34 cellular contexts compared by ENCODE assay signal in the genomic region with DNA sequence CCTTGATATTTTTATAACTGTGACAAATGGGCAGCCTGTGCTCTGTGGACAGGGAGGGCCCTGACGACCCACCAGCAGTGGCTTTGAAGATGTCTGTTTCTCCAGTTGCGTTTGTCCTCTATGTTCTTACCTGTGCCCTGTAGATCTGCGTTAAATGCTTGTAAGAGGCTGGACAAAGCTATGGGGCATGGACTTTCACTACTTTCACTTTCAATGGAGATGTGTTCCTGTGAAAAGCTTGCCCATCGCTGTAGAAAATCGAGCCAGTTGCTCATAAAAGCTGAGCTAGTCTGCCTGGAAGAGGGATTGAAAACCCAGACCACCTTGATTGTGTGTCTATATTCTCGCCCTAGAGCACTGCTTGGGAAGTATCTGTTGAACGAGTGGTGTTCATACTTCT.
DNase-seq lines count a peak whose midpoint lies in the region; ATAC-seq, FAIRE-seq and TF ChIP-seq lines count a peak whose summit lies in the region.
"Had no signal": no experiment of that assay in that cellular context is flagged by ENCODE, and none has a peak within 500 bp of the region (broad histone marks: within the 10 kb centered on the region; RNA-seq: fewer than 3 reads in every experiment).

No MANE protein-coding gene starts in this region.

- peaks cover 11% of the 10 kb centered on the region for H3K27me3 Mint-ChIP-seq in MCF 10A (ENCODE audit: insufficient read depth, unreplicated experiment)

- no peak overlapping the region for H3K27ac Mint-ChIP-seq in MCF 10A (ENCODE audit: low read depth, unreplicated experiment)
- H3K27ac Mint-ChIP-seq: activated CD4-positive, alpha-beta T cell treated with anti-CD3 and anti-CD28 coated beads, Interleukin-2, amount 10 ng/mL, durations not matched to agents 7 days and 5 days; activated naive CD8-positive, alpha-beta T cell treated with anti-CD3 and anti-CD28 coated beads, Interleukin-2, amount 50 U/mL, for 24 hours; activated T-cell treated with anti-CD3 and anti-CD28 coated beads, Interleukin-2, amount 50 U/mL, for 24 hours; endodermal cell; natural killer cell treated with Interleukin-12 subunit alpha and Interleukin-12 subunit beta and Interleukin-15 and Interleukin-18, amount 100 ng/mL, for 72 hours; WTC11 had no signal

- no peaks in the 10 kb centered on the region for H3K36me3 ChIP-seq in mammary epithelial cell (ENCODE audit: insufficient read depth, low read length)
- H3K36me3 ChIP-seq in small intestine (ENCODE audit: control insufficient read depth in 2 of 2, insufficient read depth in 2 of 2, low read length in 2 of 2): no peaks in the 10 kb centered on the region
- H3K36me3 ChIP-seq in pancreas: no peaks in the 10 kb centered on the region
- H3K36me3 ChIP-seq in HAP-1 (replicated peaks): no peaks in the 10 kb centered on the region
- H3K36me3 ChIP-seq: BLaER1, gastroesophageal sphincter, left lung, transverse colon had no signal

- in situ Hi-C loops in mammary epithelial cell (cut with MboI; ENCODE audit: low sequenced_read_pairs in 2 of 2) (no loop called here), HAP-1 (cut with MboI; ENCODE audit: low sequenced_read_pairs) (no loop called here)

- H3K9me3 ChIP-seq in mammary epithelial cell (replicated peaks; ENCODE audit: insufficient read depth, low read length) (no peaks in the 10 kb centered on the region), small intestine (ENCODE audit: control insufficient read depth, low read depth) (no peaks in the 10 kb centered on the region), pancreas (no peaks in the 10 kb centered on the region), HAP-1 (no peaks in the 10 kb centered on the region)
- H3K9me3 ChIP-seq: BLaER1, gastroesophageal sphincter, left lung, transverse colon had no signal

- no peaks in the 10 kb centered on the region for H3K4me1 ChIP-seq in mammary epithelial cell (ENCODE audit: insufficient read depth, low read length)
- H3K4me1 ChIP-seq in small intestine (ENCODE audit: control insufficient read depth in 2 of 2, insufficient read depth in 1 of 2, low read depth in 1 of 2, low read length in 1 of 2): no peaks in the 10 kb centered on the region
- H3K4me1 ChIP-seq in pancreas: no peaks in the 10 kb centered on the region
- peaks cover 7% of the 10 kb centered on the region for H3K4me1 ChIP-seq in HAP-1
- H3K4me1 ChIP-seq: BLaER1, gastroesophageal sphincter, left lung, transverse colon had no signal

- no peak overlapping the region for H3K9ac ChIP-seq in mammary epithelial cell (ENCODE audit: insufficient read depth, low read length)
- H3K9ac ChIP-seq: BLaER1 had no signal

- WGBS in mammary epithelial cell (ENCODE audit: low coverage, missing lambda C conversion rate): 61% methylated on average over 7 of the region's 7 CpGs
- 31 to 67% (median 44%) methylated on average over 7 of the region's 7 CpGs for whole genome bisulfite sequencing in small intestine, 3 donors
- WGBS in pancreas, 2 donors: 68 to 76% methylated on average over 7 of the region's 7 CpGs

- no peak for TF ChIP-seq CTCF in mammary epithelial cell (conservative IDR thresholded peaks at IDR 0.05 in 1 of 2, IDR thresholded peaks at IDR 0.05 in 1 of 2; ENCODE audit: extremely low read depth in 1 of 2, insufficient read depth in 1 of 2, low read depth in 1 of 2, low read length in 2 of 2)
- no peak for TF ChIP-seq CTCF in MCF 10A (IDR thresholded peaks at IDR 0.05; ENCODE audit: unreplicated experiment)
- no peak for TF ChIP-seq CTCF in pancreas (IDR thresholded peaks at IDR 0.05)

- intact Hi-C loops in mammary epithelial cell (cut with micrococcal nuclease) (no loop called here), MCF 10A (cut with micrococcal nuclease) (no loop called here), left colon (cut with DNase I, micrococcal nuclease) (no loop called here), pancreas (cut with DNase I) (loop anchor here in 1 of 3 donors (10.0 kb wide), 1 partner anchor 116 kb away; no protein-coding TSS in a partner anchor)

- H3K4me2 ChIP-seq in mammary epithelial cell (ENCODE audit: insufficient read depth, low read depth, low read length): peak overlapping the region; percentile 8
- H3K4me2 ChIP-seq: BLaER1 had no signal

- no peaks in the 10 kb centered on the region for H3K36me3 Mint-ChIP-seq in MCF 10A (ENCODE audit: insufficient read depth, unreplicated experiment)
- H3K36me3 Mint-ChIP-seq: natural killer cell treated with Interleukin-12 subunit alpha and Interleukin-12 subunit beta and Interleukin-15 and Interleukin-18, amount 100 ng/mL, for 72 hours; WTC11 had no signal

- no peak for DNase-seq in mammary epithelial cell
- no peak for DNase-seq in MCF 10A (ENCODE audit: unreplicated experiment)
- peak; percentile 13 for DNase-seq in RPMI7951 (ENCODE audit: low read depth)
- no peak for DNase-seq in left colon
- DNase-seq in small intestine: peak; percentile 33
- no peak for DNase-seq in pancreas
- no peak for DNase-seq in HAP-1 (ENCODE audit: low spot score in 2 of 2)
- no peak for DNase-seq in NCI-H187 (lab: John Stamatoyannopoulos, UW)
- DNase-seq: ACHN; activated CD4-positive, alpha-beta T cell treated with anti-CD3 and anti-CD28 coated beads, Interleukin-2, amount 10 ng/mL, durations not matched to agents 7 days and 5 days; activated gamma-delta T cell; activated naive CD8-positive, alpha-beta T cell treated with anti-CD3 and anti-CD28 coated beads, Interleukin-2, amount 50 U/mL, for 24 hours; activated T-cell treated with anti-CD3 and anti-CD28 coated beads, Interleukin-2, amount 50 U/mL, for 24 hours; central memory CD4-positive, alpha-beta T cell; DMS79; endodermal cell; hippocampal formation; left lung; midbrain; NCI-H1105; NCI-H1930; NCI-H2227 treated with DMSO at 0.1 percent for 48 hours; NCI-H526 treated with DMSO at 0.1 percent for 48 hours; retina; stimulated activated CD4-positive, alpha-beta T cell treated with anti-CD3 and anti-CD28 coated beads, Interleukin-2, amount 100 ng/mL, for 48 hours; T1000; transverse colon had no signal

- H3K27ac ChIP-seq in mammary epithelial cell (ENCODE audit: insufficient read depth, low read depth, low read length) (no peak overlapping the region), small intestine (ENCODE audit: low read depth in 1 of 2, low read length in 1 of 2) (no peak overlapping the region), pancreas (no peak overlapping the region)
- H3K27ac ChIP-seq: BLaER1, gastroesophageal sphincter, left lung, transverse colon had no signal

- no peak overlapping the region for H2AFZ ChIP-seq in mammary epithelial cell (ENCODE audit: low read depth, low read length)

- POLR2A ChIA-PET in MCF 10A (lab: Yijun Ruan, JAX): no interaction called here

- H3K27me3 ChIP-seq in mammary epithelial cell (ENCODE audit: insufficient read depth, low read length) (no peaks in the 10 kb centered on the region), small intestine (ENCODE audit: control insufficient read depth in 2 of 2, insufficient read depth in 2 of 2, low read length in 2 of 2) (no peaks in the 10 kb centered on the region), pancreas (no peaks in the 10 kb centered on the region), HAP-1 (ENCODE audit: low read depth) (no peaks in the 10 kb centered on the region)
- H3K27me3 ChIP-seq: BLaER1 had no signal

- no TSS peak for BruUV-seq in mammary epithelial cell (replicated peaks; lab: Mats Ljungman, UMichigan)
- BruUV-seq in MCF 10A (replicated peaks; lab: Mats Ljungman, UMichigan): no TSS peak

- ATAC-seq in left colon (peak; percentile 52), pancreas (no peak)
- ATAC-seq: activated naive CD8-positive, alpha-beta T cell treated with anti-CD3 and anti-CD28 coated beads, Interleukin-2, amount 50 U/mL, for 24 hours; esophagus mucosa; gastroesophageal sphincter; HCT116; left lung; natural killer cell treated with Interleukin-12 subunit alpha and Interleukin-12 subunit beta and Interleukin-15 and Interleukin-18, amount 100 ng/mL, for 72 hours; Right ventricle myocardium inferior; WTC11 had no signal

- dilution Hi-C loops in mammary epithelial cell (cut with HindIII; ENCODE audit: low sequenced_read_pairs): no loop called here

- H3K4me3 Mint-ChIP-seq in MCF 10A (ENCODE audit: unreplicated experiment): no peak overlapping the region
- H3K4me3 Mint-ChIP-seq: activated CD4-positive, alpha-beta T cell treated with anti-CD3 and anti-CD28 coated beads, Interleukin-2, amount 10 ng/mL, durations not matched to agents 7 days and 5 days; activated naive CD8-positive, alpha-beta T cell treated with anti-CD3 and anti-CD28 coated beads, Interleukin-2, amount 50 U/mL, for 24 hours; activated T-cell treated with anti-CD3 and anti-CD28 coated beads, Interleukin-2, amount 50 U/mL, for 24 hours; endodermal cell; natural killer cell treated with Interleukin-12 subunit alpha and Interleukin-12 subunit beta and Interleukin-15 and Interleukin-18, amount 100 ng/mL, for 72 hours; WTC11 had no signal

- FAIRE-seq in small intestine (lab: Jason Lieb, UNC) (no peak), pancreas (lab: Jason Lieb, UNC) (no peak)

- no peaks in the 10 kb centered on the region for H3K9me3 Mint-ChIP-seq in MCF 10A (ENCODE audit: unreplicated experiment)
- H3K9me3 Mint-ChIP-seq: activated CD4-positive, alpha-beta T cell treated with anti-CD3 and anti-CD28 coated beads, Interleukin-2, amount 10 ng/mL, durations not matched to agents 7 days and 5 days; activated naive CD8-positive, alpha-beta T cell treated with anti-CD3 and anti-CD28 coated beads, Interleukin-2, amount 50 U/mL, for 24 hours; activated T-cell treated with anti-CD3 and anti-CD28 coated beads, Interleukin-2, amount 50 U/mL, for 24 hours; endodermal cell; natural killer cell treated with Interleukin-12 subunit alpha and Interleukin-12 subunit beta and Interleukin-15 and Interleukin-18, amount 100 ng/mL, for 72 hours; WTC11 had no signal

- no peaks in the 10 kb centered on the region for H3K79me2 ChIP-seq in mammary epithelial cell (ENCODE audit: insufficient read depth, low read length)

- no peak overlapping the region for H3K4me3 ChIP-seq in mammary epithelial cell (replicated peaks in 1 of 3; ENCODE audit: insufficient read depth in 1 of 3, low read depth in 2 of 3, low read length in 3 of 3)
- H3K4me3 ChIP-seq in small intestine (ENCODE audit: low read depth in 1 of 2, low read length in 2 of 2): no peak overlapping the region
- H3K4me3 ChIP-seq in pancreas: no peak overlapping the region
- H3K4me3 ChIP-seq in HAP-1: no peak overlapping the region
- H3K4me3 ChIP-seq: BLaER1, gastroesophageal sphincter, left lung had no signal

- H3K4me1 Mint-ChIP-seq in MCF 10A (ENCODE audit: insufficient read depth, unreplicated experiment): peaks cover 6% of the 10 kb centered on the region
- H3K4me1 Mint-ChIP-seq: activated CD4-positive, alpha-beta T cell treated with anti-CD3 and anti-CD28 coated beads, Interleukin-2, amount 10 ng/mL, durations not matched to agents 7 days and 5 days had no signal

- CTCF ChIA-PET in mammary epithelial cell (lab: Charles Lee; ENCODE audit: low non-redundant PET): no interaction called here
- CTCF ChIA-PET in MCF 10A (lab: Yijun Ruan, JAX): interaction anchor here (0.6 to 5.8 kb wide), 14 partner anchors 10 to 884 kb away, joined by 3 to 95 read pairs (median 7); no protein-coding TSS in a partner anchor

- no peaks in the 10 kb centered on the region for H4K20me1 ChIP-seq in mammary epithelial cell (ENCODE audit: insufficient read depth, low read length)
- H4K20me1 ChIP-seq: BLaER1 had no signal

Comparison
In these comparisons a context has a peak if more than half of its experiments do, and no peak if none do; other contexts are left out.
1. DNase-seq: peak in RPMI7951 (single experiment) and small intestine (single experiment); none in mammary epithelial cell (single experiment), MCF 10A (single experiment), left colon (0 of 2), pancreas (0 of 6), HAP-1 (0 of 2) and NCI-H187 (0 of 2).